ENCODE assay signal across 13 cellular contexts in genomic region chr11:77074626-77075221, GRCh38. TPM values are rescaled to one million over a fixed set of nuclear protein-coding genes. Genes with fewer than 3 reads are reported as not detected.
DNase-seq lines count a peak whose midpoint lies in the region; ATAC-seq, FAIRE-seq and TF ChIP-seq lines count a peak whose summit lies in the region.
"Had no signal": no experiment of that assay in that cellular context is flagged by ENCODE, and none has a peak within 500 bp of the region (broad histone marks: within the 10 kb centered on the region; RNA-seq: fewer than 3 reads in every experiment).

No MANE protein-coding gene starts in this region.

- H2AK9ac ChIP-seq in IMR-90 (replicated peaks; ENCODE audit: low read depth, low read length, poor library complexity): peak overlapping the region; percentile 5

- H2BK5ac ChIP-seq in IMR-90 (ENCODE audit: low read depth, low read length, poor library complexity, severe bottlenecking): peak overlapping the region; percentile 95

- peaks cover 11% of the 10 kb centered on the region for H4K20me1 ChIP-seq in IMR-90 (ENCODE audit: insufficient read depth, low read length)

- no peak overlapping the region for H3K56ac ChIP-seq in IMR-90 (ENCODE audit: extremely low read depth, insufficient read depth, low read length)

- H3K4me3 ChIP-seq in IMR-90 (ENCODE audit: insufficient read depth, low read depth, low read length): no peak overlapping the region
- no peak overlapping the region for H3K4me3 ChIP-seq in coronary artery
- H3K4me3 ChIP-seq in muscle layer of duodenum (ENCODE audit: low read depth in 1 of 2, low read length in 2 of 2): no peak overlapping the region
- no peak overlapping the region for H3K4me3 ChIP-seq in suprapubic skin

- H3K18ac ChIP-seq in IMR-90 (ENCODE audit: low read depth, low read length): no peak overlapping the region; the same call in 1 of the 2 replicates

- BruUV-seq in IMR-90 (replicated peaks; lab: Mats Ljungman, UMichigan): no TSS peak

- H4K8ac ChIP-seq in IMR-90 (ENCODE audit: low read depth in 2 of 2, low read length in 2 of 2): peak overlapping the region in 1 of 2 experiments; percentile 90; a peak in 1 of 4 replicates

- H3K27ac ChIP-seq in IMR-90 (ENCODE audit: insufficient read depth, low read length) (peak overlapping the region; percentile 94), coronary artery (peak overlapping the region; percentile 91 to 94), muscle layer of duodenum (ENCODE audit: low read length) (peak overlapping the region; percentile 90), suprapubic skin (peak overlapping the region; percentile 86)

- POLR2A ChIA-PET in IMR-90 (lab: Charles Lee; ENCODE audit: unreplicated experiment): no interaction called here

- no peak for TF ChIP-seq RAD21 in IMR-90 (IDR thresholded peaks at IDR 0.05; ENCODE audit: low read length)

- H4K91ac ChIP-seq in IMR-90 (ENCODE audit: insufficient read depth, low read depth, low read length): 0 out of 2 replicates have a peak overlapping the region, but pooled peaks have one; percentile 74

- 0 out of 3 replicates have a peak overlapping the region, but pooled peaks have one; percentile 73 for H2BK15ac ChIP-seq in IMR-90 (ENCODE audit: low read depth, low read length)

- H2AK5ac ChIP-seq in IMR-90 (ENCODE audit: low read depth, low read length): peak overlapping the region; percentile 81

- H3K9me3 ChIP-seq in IMR-90 (ENCODE audit: control insufficient read depth, insufficient read depth, low read length) (no peaks in the 10 kb centered on the region), muscle layer of duodenum (ENCODE audit: control insufficient read depth in 1 of 2, low read length in 2 of 2) (no peaks in the 10 kb centered on the region), suprapubic skin (no peaks in the 10 kb centered on the region)

- no peak overlapping the region; the same call in 1 of the 2 replicates for H4K5ac ChIP-seq in IMR-90 (ENCODE audit: low read depth, low read length)

- peak overlapping the region; percentile 87; the same call in 1 of the 2 replicates for H2BK120ac ChIP-seq in IMR-90 (ENCODE audit: low read depth, low read length)

- H3K9me1 ChIP-seq in IMR-90 (ENCODE audit: insufficient read depth, low read length): peaks cover 22% of the 10 kb centered on the region

- DNase-seq in IMR-90: no peak
- peak; percentile 71 for DNase-seq in coronary artery (ENCODE audit: low spot score)
- DNase-seq in suprapubic skin (ENCODE audit: low spot score in 2 of 2): peak in 1 of 2 donors; percentile 42
- DNase-seq in GM19239 (ENCODE audit: insufficient read length, low spot score): no peak
- DNase-seq in HCEC 1CT: no peak
- DNase-seq in NCI-H446 treated with DMSO at 0.1 percent for 48 hours (lab: John Stamatoyannopoulos, UW): no peak
- DNase-seq: natural killer cell, NCI-H187 had no signal

- no peaks in the 10 kb centered on the region for H3K27me3 ChIP-seq in IMR-90 (ENCODE audit: control insufficient read depth, insufficient read depth, low read length)
- no peaks in the 10 kb centered on the region for H3K27me3 ChIP-seq in muscle layer of duodenum (ENCODE audit: low read depth, low read length)
- no peaks in the 10 kb centered on the region for H3K27me3 ChIP-seq in suprapubic skin

- 80% methylated on average over 1 of the region's 15 CpGs; no CpG with 5 or more reads in 1 of the 2 experiments for WGBS in IMR-90 (ENCODE audit: extremely low coverage in 2 of 2, insufficient read length in 1 of 2), 2 experiments
- WGBS in suprapubic skin: 82% methylated on average over 15 of the region's 15 CpGs

- no peaks in the 10 kb centered on the region for H3K36me3 ChIP-seq in IMR-90 (ENCODE audit: control insufficient read depth, insufficient read depth, low read length)
- no peaks in the 10 kb centered on the region for H3K36me3 ChIP-seq in muscle layer of duodenum (ENCODE audit: control insufficient read depth in 1 of 2, insufficient read depth in 2 of 2, low read length in 2 of 2)
- no peaks in the 10 kb centered on the region for H3K36me3 ChIP-seq in suprapubic skin

- TF ChIP-seq POLR2A in IMR-90 (IDR thresholded peaks at IDR 0.05; ENCODE audit: low read depth, low read length) (no peak), suprapubic skin (IDR thresholded peaks at IDR 0.05) (no peak)

- H3K4ac ChIP-seq in IMR-90 (ENCODE audit: low read depth, low read length): peak overlapping the region; percentile 92

- H3K79me1 ChIP-seq in IMR-90 (ENCODE audit: low read depth in 1 of 2, low read length in 2 of 2): peaks cover 13 to 35% of the 10 kb centered on the region in 2 experiments; a peak in 3 of 4 replicates

- intact Hi-C loops in IMR-90 (cut with micrococcal nuclease): no loop called here

- no peak for FAIRE-seq in GM19239 (lab: Jason Lieb, UNC)
- FAIRE-seq: colon had no signal

- in situ Hi-C loops in IMR-90 (cut with MboI; ENCODE audit: low sequenced_read_pairs): no loop called here

- no peak for TF ChIP-seq CTCF in IMR-90 (conservative IDR thresholded peaks at IDR 0.05; ENCODE audit: low read depth, low read length)
- no peak for TF ChIP-seq CTCF in coronary artery (IDR thresholded peaks at IDR 0.05)
- TF ChIP-seq CTCF in suprapubic skin (IDR thresholded peaks at IDR 0.05): no peak

- H3K4me2 ChIP-seq in IMR-90 (ENCODE audit: low read depth, low read length): no peak overlapping the region

- no peak overlapping the region; the same call in 1 of the 2 replicates for H2BK20ac ChIP-seq in IMR-90 (ENCODE audit: low read depth, low read length)

- no peak overlapping the region for H3K23ac ChIP-seq in IMR-90 (ENCODE audit: low read depth, low read length)

- H3K4me1 ChIP-seq in IMR-90 (ENCODE audit: control insufficient read depth, insufficient read depth, low read length) (peaks cover 30% of the 10 kb centered on the region), muscle layer of duodenum (ENCODE audit: control insufficient read depth in 1 of 2, insufficient read depth in 2 of 2, low read length in 2 of 2) (peaks cover 30 to 40% of the 10 kb centered on the region in 2 donors), suprapubic skin (peaks cover 32% of the 10 kb centered on the region)

- dilution Hi-C loops in IMR-90 (cut with HindIII; ENCODE audit: low sequenced_read_pairs, unreplicated experiment): no loop called here

- peak overlapping the region; percentile 87 for H2AFZ ChIP-seq in IMR-90 (replicated peaks; ENCODE audit: low read length, poor library complexity)

- no peak for ATAC-seq in IMR-90 (ENCODE audit: low read depth)
- no peak for ATAC-seq in GM19395 (IDR thresholded peaks at IDR 0.05; ENCODE audit: unreplicated experiment)
- ATAC-seq: natural killer cell had no signal

- CTCF ChIA-PET in IMR-90 (lab: Yijun Ruan, JAX): interaction anchor here (0.6 kb wide), 1 partner anchor 154 kb away, joined by 3 read pairs; no protein-coding TSS in a partner anchor

- TF ChIP-seq EP300 in suprapubic skin (IDR thresholded peaks at IDR 0.05): no peak

- no peak overlapping the region for H3K14ac ChIP-seq in IMR-90 (replicated peaks; ENCODE audit: low read depth, low read length)

- no peak overlapping the region for H3K9ac ChIP-seq in IMR-90 (ENCODE audit: low read depth, low read length)

TF ChIP-seq in IMR-90, 13 proteins besides CTCF, POLR2A, EP300 and RAD21 (continues in another document):
- TF ChIP-seq MXI1 (IDR thresholded peaks at IDR 0.05; ENCODE audit: borderline replicate concordance, low read depth, low read length): no peak
- no peak for TF ChIP-seq ELK1 (IDR thresholded peaks at IDR 0.05; ENCODE audit: borderline replicate concordance, low read depth, low read length)
- TF ChIP-seq RCOR1 (IDR thresholded peaks at IDR 0.05; ENCODE audit: insufficient replicate concordance, low read length): no peak
- TF ChIP-seq CEBPB (IDR thresholded peaks at IDR 0.05; ENCODE audit: low read depth, low read length): no peak
- no peak for TF ChIP-seq MAFK (IDR thresholded peaks at IDR 0.05; ENCODE audit: low read depth, low read length)
- no peak for TF ChIP-seq NFE2L2 (IDR thresholded peaks at IDR 0.05; ENCODE audit: low read depth, low read length)

RNA-seq across cellular contexts. Expression of gene CAPN5, which starts 8.0 kb away (rescaled TPM):
- 8.1 TPM in 2 replicates for total RNA-seq in IMR-90 (2012; rRNA removed)
- polyA plus RNA-seq in IMR-90 (2012; rRNA removed): 24.0 and 26.9 TPM in 2 replicates
- 13.0 and 28.2 TPM in 2 replicates for polyA plus RNA-seq in IMR-90 (2012; cell fraction: cytosol; rRNA removed)
- polyA plus RNA-seq in IMR-90 (2012; cell fraction: nucleus; rRNA removed; ENCODE audit: low replicate concordance): 72.1 and 107 TPM in 2 replicates
- total RNA-seq in suprapubic skin: 1 to 10 TPM in 3 of 4 donors, under 1 TPM in 1; 0.87 to 2.0 (median 1.1) TPM

RNA-seq across cellular contexts. Expression of gene OMP, which starts 27.9 kb away (rescaled TPM):
- total RNA-seq in IMR-90 (2012; rRNA removed) (not detected in 2 replicates), suprapubic skin (1 to 10 TPM in 1 of 4 donors, not detected in 3; 9.6 TPM)
- 0.27 and 0.46 TPM in 2 replicates for polyA plus RNA-seq in IMR-90 (2012; rRNA removed)
- polyA plus RNA-seq in IMR-90 (2012; cell fraction: cytosol; rRNA removed): 0.19 TPM in 1 of 2 replicates, not detected in the other
- 0.71 and 1.6 TPM in 2 replicates for polyA plus RNA-seq in IMR-90 (2012; cell fraction: nucleus; rRNA removed; ENCODE audit: low replicate concordance)
- total RNA-seq: SK-MEL-5 had no signal
- polyA plus RNA-seq: CD14-positive monocyte had no signal

RNA-seq across cellular contexts. Expression of gene B3GNT6, which starts 40.5 kb away (rescaled TPM):
- total RNA-seq in IMR-90 (2012; rRNA removed) (not detected in 2 replicates), suprapubic skin (not detected)
- polyA plus RNA-seq in IMR-90 (2012; rRNA removed): 0.03 TPM in 1 of 2 replicates, not detected in the other
- not detected in 2 replicates for polyA plus RNA-seq in IMR-90 (2012; cell fraction: cytosol; rRNA removed)
- 0.02 TPM in 1 of 2 replicates, not detected in the other for polyA plus RNA-seq in IMR-90 (2012; cell fraction: nucleus; rRNA removed; ENCODE audit: low replicate concordance)
- total RNA-seq: natural killer cell, SK-MEL-5 had no signal
- polyA plus RNA-seq: CD14-positive monocyte had no signal

RNA-seq across cellular contexts. Expression of gene MYO7A, which starts 53.3 kb away (rescaled TPM):
- total RNA-seq in IMR-90 (2012; rRNA removed) (under 0.01 TPM in 1 of 2 replicates, not detected in the other), suprapubic skin (1 to 10 TPM in 3 of 4 donors, under 1 TPM in 1; 0.34 to 2.4 (median 2.0) TPM)
- 0.01 and 0.02 TPM in 2 replicates for polyA plus RNA-seq in IMR-90 (2012; rRNA removed)
- 0.02 and 0.05 TPM in 2 replicates for polyA plus RNA-seq in IMR-90 (2012; cell fraction: cytosol; rRNA removed)
- 0.23 and 0.24 TPM in 2 replicates for polyA plus RNA-seq in IMR-90 (2012; cell fraction: nucleus; rRNA removed; ENCODE audit: low replicate concordance)
